In the genomic region with DNA sequence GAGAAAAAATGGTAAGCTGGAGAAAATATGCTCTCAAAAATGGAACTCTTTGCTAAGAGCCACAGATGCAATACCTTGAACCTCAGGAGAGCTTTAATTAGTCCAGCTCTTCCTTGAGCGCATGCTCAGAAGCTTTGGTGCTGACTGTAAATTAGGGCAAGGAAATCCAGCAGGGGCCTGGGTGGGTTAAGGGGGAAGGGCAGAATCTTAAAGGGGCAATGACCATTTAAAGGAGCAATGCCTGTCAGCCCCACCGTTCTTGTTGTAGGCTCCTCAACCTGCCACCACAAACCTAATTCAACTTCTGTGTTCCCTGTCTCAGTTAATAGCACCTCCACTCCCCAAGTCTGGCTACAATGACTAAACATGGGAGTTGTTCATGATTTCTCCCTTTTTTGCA, we compare ENCODE assay signal across 12 cellular contexts. TPM values are rescaled to one million over a fixed set of nuclear protein-coding genes. Genes with fewer than 3 reads are reported as not detected.
DNase-seq lines count a peak whose midpoint lies in the region; ATAC-seq, FAIRE-seq and TF ChIP-seq lines count a peak whose summit lies in the region.
"Had no signal": no experiment of that assay in that cellular context is flagged by ENCODE, and none has a peak within 500 bp of the region (broad histone marks: within the 10 kb centered on the region; RNA-seq: fewer than 3 reads in every experiment).

No MANE protein-coding gene starts in this region.

- H3K27ac ChIP-seq in H9 (ENCODE audit: insufficient read length, low read depth, low read length) (no peak overlapping the region), K562 (ENCODE audit: extremely low read depth, low read depth, low read length) (no peak overlapping the region), prostate gland (no peak overlapping the region), right atrium auricular region (no peak overlapping the region)

- POLR2A ChIA-PET in K562 (lab: Yijun Ruan, JAX): no interaction called here

- no peak overlapping the region for H3K56ac ChIP-seq in H9 (ENCODE audit: insufficient read length, low read depth, low read length)

- H3K36me3 Mint-ChIP-seq in H9 (ENCODE audit: insufficient read depth in 1 of 3, low read depth in 3 of 3): 0 out of 7 replicates have a peak, but pooled peaks cover 0 to 3% (median 0%) of the 10 kb centered on the region in 3 experiments
- H3K36me3 Mint-ChIP-seq in nephron progenitor cell (ENCODE audit: low read depth): peaks cover 13% of the 10 kb centered on the region

- H2AK5ac ChIP-seq in H9 (ENCODE audit: insufficient read length, low read length): no peak overlapping the region

- no peak overlapping the region for H2BK12ac ChIP-seq in H9 (ENCODE audit: insufficient read length, low read depth, low read length)

- no peak overlapping the region for H4K91ac ChIP-seq in H9 (ENCODE audit: insufficient read length, low read depth, low read length)

- H4K20me1 ChIP-seq in H9 (ENCODE audit: control insufficient read depth, insufficient read depth, insufficient read length): no peaks in the 10 kb centered on the region
- H4K20me1 ChIP-seq in K562 (replicated peaks; ENCODE audit: control insufficient read depth, insufficient read depth, low read length): no peaks in the 10 kb centered on the region

- H3K27me3 ChIP-seq in H9 (ENCODE audit: insufficient read depth, low read length) (no peaks in the 10 kb centered on the region), K562 (ENCODE audit: control insufficient read depth in 2 of 2, insufficient read depth in 2 of 2, low read length in 2 of 2) (0 out of 5 replicates have a peak, but pooled peaks cover 0 to 2% of the 10 kb centered on the region in 2 experiments), prostate gland (replicated peaks; ENCODE audit: insufficient read depth) (no peaks in the 10 kb centered on the region), right atrium auricular region (no peaks in the 10 kb centered on the region)

- no peaks in the 10 kb centered on the region for H3K79me2 ChIP-seq in H9 (ENCODE audit: insufficient read depth, low read length)
- H3K79me2 ChIP-seq in K562 (ENCODE audit: control insufficient read depth, insufficient read depth, low read length): no peaks in the 10 kb centered on the region

- no peaks in the 10 kb centered on the region; the same call in 1 of the 2 replicates for H3K4me1 ChIP-seq in H9 (ENCODE audit: insufficient read depth, low read length)
- no peaks in the 10 kb centered on the region; a peak in 1 of 5 replicates for H3K4me1 ChIP-seq in K562 (replicated peaks in 1 of 2; ENCODE audit: control insufficient read depth in 2 of 2, insufficient read depth in 2 of 2, low read length in 2 of 2)
- H3K4me1 ChIP-seq in prostate gland (replicated peaks): no peaks in the 10 kb centered on the region
- H3K4me1 ChIP-seq in right atrium auricular region: no peaks in the 10 kb centered on the region

- H3K4me3 Mint-ChIP-seq in H9: peak overlapping the region in 1 of 2 experiments; percentile 30; a peak in 1 of 5 replicates
- no peak overlapping the region for H3K4me3 Mint-ChIP-seq in nephron progenitor cell
- H3K4me3 Mint-ChIP-seq: naive thymus-derived CD8-positive, alpha-beta T cell had no signal

- no CpG with 5 or more reads among the region's 2 CpGs for WGBS in H9 (ENCODE audit: extremely low coverage, insufficient read length, low lambda C conversion rate)
- WGBS in K562 (ENCODE audit: insufficient coverage, low coverage, missing lambda C conversion rate): 6% methylated on average over 2 of the region's 2 CpGs
- 53% methylated on average over 2 of the region's 2 CpGs for WGBS in prostate gland

- peak; percentile 91 for DNase-seq in H9
- peak; percentile 75 for DNase-seq in NCI-H2227 (lab: John Stamatoyannopoulos, UW; ENCODE audit: unreplicated experiment)
- DNase-seq in K562 (ENCODE audit: extremely low read depth in 1 of 4, low spot score in 3 of 4): peak; percentile 22 to 44 (median 33)
- peak; percentile 54 for DNase-seq in nephron progenitor cell
- DNase-seq in 8988T: no peak
- DNase-seq in prostate gland (ENCODE audit: low spot score): no peak
- no peak for DNase-seq in right atrium auricular region (ENCODE audit: low spot score)
- DNase-seq: activated CD8-positive, alpha-beta memory T cell treated with anti-CD3 and anti-CD28 coated beads, Interleukin-2, amount 50 U/mL, for 48 hours; naive thymus-derived CD8-positive, alpha-beta T cell; NCI-H2029; RPMI8226 had no signal

- CTCF ChIA-PET in K562 (lab: Yijun Ruan, JAX; ENCODE audit: low intra/inter-chr PET ratio): no interaction called here

- H3K36me3 ChIP-seq in K562 (ENCODE audit: control insufficient read depth, insufficient read depth, low read length): no peaks in the 10 kb centered on the region
- H3K36me3 ChIP-seq in prostate gland: no peaks in the 10 kb centered on the region
- H3K36me3 ChIP-seq in right atrium auricular region: no peaks in the 10 kb centered on the region

- no peaks in the 10 kb centered on the region for H3K27me3 Mint-ChIP-seq in H9 (ENCODE audit: low read depth)
- peaks cover 3% of the 10 kb centered on the region for H3K27me3 Mint-ChIP-seq in nephron progenitor cell (ENCODE audit: low read depth, poor library complexity)

- H3T11ph ChIP-seq in H9 (ENCODE audit: low read length): no peak overlapping the region

- no peak overlapping the region for H2BK5ac ChIP-seq in H9 (ENCODE audit: insufficient read length, low read length)

- no TSS peak for BruUV-seq in K562 (replicated peaks; lab: Mats Ljungman, UMichigan)

- intact Hi-C loops in K562 (cut with micrococcal nuclease) (no loop called here), prostate gland (cut with DNase I) (no loop called here)

- peaks cover 0 to 3% of the 10 kb centered on the region in 2 experiments; a peak in 1 of 5 replicates for H3K9me3 Mint-ChIP-seq in H9
- peaks cover 24% of the 10 kb centered on the region for H3K9me3 Mint-ChIP-seq in nephron progenitor cell
- H3K9me3 Mint-ChIP-seq: naive thymus-derived CD8-positive, alpha-beta T cell had no signal

- H3K4ac ChIP-seq in H9 (ENCODE audit: low read depth, low read length): no peak overlapping the region

- no peak overlapping the region for H3K23ac ChIP-seq in H9 (ENCODE audit: insufficient read length, low read depth, low read length)

- no peak overlapping the region for H2BK15ac ChIP-seq in H9 (ENCODE audit: low read depth, low read length)

- H4K8ac ChIP-seq in H9 (replicated peaks; ENCODE audit: insufficient read length, low read depth, low read length): no peak overlapping the region

- no peak for TF ChIP-seq EP300 in K562 (IDR thresholded peaks at IDR 0.05; ENCODE audit: low read length)

- H3K4me1 Mint-ChIP-seq in H9 (peaks cover 11 to 20% of the 10 kb centered on the region in 2 experiments), nephron progenitor cell (peaks cover 17% of the 10 kb centered on the region)
- H3K4me1 Mint-ChIP-seq: naive thymus-derived CD8-positive, alpha-beta T cell had no signal

- TF ChIP-seq POLR2A in K562 (conservative IDR thresholded peaks at IDR 0.05): no peak
- TF ChIP-seq POLR2A in prostate gland (IDR thresholded peaks at IDR 0.05): no peak

- no peak overlapping the region for H3K18ac ChIP-seq in H9 (ENCODE audit: insufficient read length, low read depth, low read length)

- ATAC-seq in K562: peak; percentile 78
- ATAC-seq: naive thymus-derived CD8-positive, alpha-beta T cell had no signal

- H2AFZ ChIP-seq in H9 (ENCODE audit: low read length) (peak overlapping the region; percentile 80), K562 (ENCODE audit: low read depth, low read length) (no peak overlapping the region)

- H3K14ac ChIP-seq in H9 (ENCODE audit: insufficient read depth, low read length): no peak overlapping the region

- no peak for FAIRE-seq in K562 (lab: Jason Lieb, UNC)

- H4K5ac ChIP-seq in H9 (ENCODE audit: insufficient read length, low read depth, low read length): no peak overlapping the region

- no peaks in the 10 kb centered on the region for H3K79me1 ChIP-seq in H9 (ENCODE audit: insufficient read depth, low read depth, low read length, poor library complexity, severe bottlenecking)

- H3K4me2 ChIP-seq in H9 (ENCODE audit: insufficient read depth, insufficient read length, low read length): no peak overlapping the region
- H3K4me2 ChIP-seq in K562 (ENCODE audit: insufficient read depth, low read length): no peak overlapping the region
- H3K4me2 ChIP-seq: smooth muscle cell had no signal

- no peak overlapping the region for H3K27ac Mint-ChIP-seq in H9
- H3K27ac Mint-ChIP-seq in nephron progenitor cell: no peak overlapping the region
- H3K27ac Mint-ChIP-seq: naive thymus-derived CD8-positive, alpha-beta T cell had no signal

- H2BK20ac ChIP-seq in H9 (ENCODE audit: low read depth, low read length, poor library complexity, severe bottlenecking): no peak overlapping the region

- H3K9me1 ChIP-seq in K562 (ENCODE audit: control insufficient read depth, insufficient read depth, low read length): no peaks in the 10 kb centered on the region

- TF ChIP-seq CTCF in H9 (conservative IDR thresholded peaks at IDR 0.05) (no peak), K562 (IDR thresholded peaks at IDR 0.05 in 2 of 3, conservative IDR thresholded peaks at IDR 0.05 in 1 of 3; ENCODE audit: insufficient read depth in 2 of 3, low read depth in 1 of 3, low read length in 3 of 3) (no peak), nephron progenitor cell (IDR thresholded peaks at IDR 0.05) (no peak), prostate gland (IDR thresholded peaks at IDR 0.05) (no peak), right atrium auricular region (IDR thresholded peaks at IDR 0.05) (no peak)

- no peak for TF ChIP-seq RAD21 in K562 (CRISPR knock-in tag; conservative IDR thresholded peaks at IDR 0.05 in 1 of 2, IDR thresholded peaks at IDR 0.05 in 1 of 2)

- H3K9ac ChIP-seq in H9 (ENCODE audit: extremely low read depth, insufficient read length, low read length) (no peak overlapping the region), K562 (ENCODE audit: insufficient read depth in 1 of 2, low read depth in 2 of 2, low read length in 2 of 2) (no peak overlapping the region)

- no peaks in the 10 kb centered on the region for H3K23me2 ChIP-seq in H9 (ENCODE audit: insufficient read length, low read depth, low read length, poor library complexity, severe bottlenecking)

- H3K9me3 ChIP-seq in H9 (ENCODE audit: control insufficient read depth, low read depth, low read length): no peaks in the 10 kb centered on the region
- H3K9me3 ChIP-seq in K562 (replicated peaks; ENCODE audit: control insufficient read depth, insufficient read depth, low read depth, low read length): no peaks in the 10 kb centered on the region
- H3K9me3 ChIP-seq in prostate gland: no peaks in the 10 kb centered on the region
- H3K9me3 ChIP-seq in right atrium auricular region: no peaks in the 10 kb centered on the region

- in situ Hi-C loops in K562 (cut with MboI): no loop called here

- H3K4me3 ChIP-seq in K562 (no peak overlapping the region), prostate gland (no peak overlapping the region), right atrium auricular region (no peak overlapping the region)
- H3K4me3 ChIP-seq: smooth muscle cell had no signal

- H2BK120ac ChIP-seq in H9 (ENCODE audit: low read depth, low read length, poor library complexity, severe bottlenecking): no peak overlapping the region

RNA-seq across cellular contexts. Expression of a gene that starts 6.8 kb away (rescaled TPM):
- total RNA-seq in H9 (2021) (3.2 and 3.5 TPM in 2 replicates), K562 (2014; rRNA removed) (0.36 and 1.5 TPM in 2 replicates), K562 (2014; rRNA removed; fragmentation: Illumina TruSeq; extraction: Trizol) (1.2 and 2.3 TPM in 2 replicates), K562 (2015; rRNA removed; fragmentation: Illumina TruSeq; extraction: Trizol) (2.1 and 2.3 TPM in 2 replicates), K562 (2021) (2.4 and 2.7 TPM in 2 replicates), prostate gland (1 to 10 TPM; 2.0 to 6.7 TPM), right atrium auricular region (10 to 100 TPM in 1 of 2 donors, 1 to 10 TPM in 1; 3.9 to 10.1 TPM)
- 0.37 and 0.49 TPM in 2 replicates for total RNA-seq in K562 (2011; cell fraction: chromatin; rRNA removed; ENCODE audit: low replicate concordance)
- 0.26 and 0.67 TPM in 2 replicates for total RNA-seq in K562 (2011; cell fraction: nucleolus; rRNA removed)
- 0.38 and 1.1 TPM in 2 replicates for total RNA-seq in K562 (2011; cell fraction: nucleoplasm; rRNA removed)
- polyA plus RNA-seq in K562 (2011; rRNA removed) (0.24 and 0.35 TPM in 2 replicates), K562 (2014; fragmentation: Illumina TruSeq; extraction: Trizol) (1.4 and 1.7 TPM in 2 replicates), K562 (2014; fragmentation: Nextera tagmentation; extraction: Ambion mirVana) (under 1 TPM; 0.35 to 0.52 TPM), K562 (2014; rRNA removed) (1.00 and 2.7 TPM in 2 replicates)
- 0.06 and 0.16 TPM in 2 replicates for polyA plus RNA-seq in K562 (2011; cell fraction: cytosol; rRNA removed)
- 0.88 and 2.0 TPM in 2 replicates for polyA plus RNA-seq in K562 (2011; cell fraction: nucleus; rRNA removed)
- polyA plus RNA-seq in K562 (2012): 1.7 and 26.4 TPM in 2 replicates
- 0.11 and 0.84 TPM in 2 replicates for polyA minus RNA-seq in K562 (2011; rRNA and poly(A)+ RNA removed)
- 0.19 TPM in 1 of 2 replicates, not detected in the other for polyA minus RNA-seq in K562 (2011; cell fraction: cytosol; rRNA and poly(A)+ RNA removed)
- 0.27 and 0.67 TPM in 2 replicates for polyA minus RNA-seq in K562 (2011; cell fraction: nucleus; rRNA and poly(A)+ RNA removed)
- polyA plus RNA-seq: naive thymus-derived CD8-positive, alpha-beta T cell had no signal

Comparison
In these comparisons a context has a peak if more than half of its experiments do, and no peak if none do; other contexts are left out.
1. DNase-seq: peak in H9 (single experiment), NCI-H2227 (single experiment), K562 (4 of 4) and nephron progenitor cell (single experiment); none in 8988T (single experiment), prostate gland (single experiment) and right atrium auricular region (single experiment).